ENCODE assay signal across 8 cellular contexts in the genomic region with DNA sequence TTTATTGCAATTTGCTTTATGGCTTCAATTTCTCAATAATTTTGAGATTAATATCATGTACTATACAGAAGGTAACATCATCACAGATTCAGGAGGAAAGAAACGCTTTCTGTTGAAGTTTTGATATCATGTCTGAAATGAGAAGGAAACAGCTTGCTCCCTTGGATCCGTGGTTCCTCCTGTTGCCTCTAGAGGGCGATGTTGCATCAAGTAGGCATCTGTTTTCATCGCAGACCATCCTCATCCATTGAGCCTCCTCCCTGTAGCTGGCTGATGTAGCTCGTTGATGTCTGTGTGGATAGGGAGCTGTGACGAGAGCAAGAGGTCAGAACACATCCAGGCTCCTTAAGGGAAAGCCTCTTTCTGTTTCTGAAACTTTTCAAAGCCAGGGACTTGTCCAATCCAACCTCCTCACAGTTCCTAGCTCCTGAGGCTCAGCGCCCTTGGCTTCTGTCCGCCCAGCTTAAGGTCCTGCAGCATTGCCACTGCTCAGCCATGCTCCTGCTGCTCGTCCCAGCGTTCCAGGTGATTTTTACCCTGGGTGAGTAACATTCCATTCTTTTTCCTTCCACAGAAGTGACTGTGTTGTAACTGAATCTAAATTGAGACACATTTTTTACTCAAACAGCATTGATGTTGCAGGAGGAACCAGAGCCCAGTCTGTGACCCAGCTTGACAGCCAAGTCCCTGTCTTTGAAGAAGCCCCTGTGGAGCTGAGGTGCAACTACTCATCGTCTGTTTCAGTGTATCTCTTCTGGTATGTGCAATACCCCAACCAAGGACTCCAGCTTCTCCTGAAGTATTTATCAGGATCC.
DNase-seq lines count a peak whose midpoint lies in the region; ATAC-seq and TF ChIP-seq lines count a peak whose summit lies in the region.

No MANE protein-coding gene starts in this region.

- H3K4me3 Mint-ChIP-seq in Caco-2 (ENCODE audit: unreplicated experiment): no peak overlapping the region

- H3K27ac ChIP-seq in Peyer's patch: no peak overlapping the region

- peak; percentile 76 to 78 for TF ChIP-seq CTCF in Caco-2 (IDR thresholded peaks at IDR 0.05; ENCODE audit: insufficient read depth in 1 of 2, low read depth in 1 of 2, low read length in 1 of 2, severe bottlenecking in 1 of 2, unreplicated experiment in 1 of 2)
- peak; percentile 15 to 60 (median 40) for TF ChIP-seq CTCF in Peyer's patch (IDR thresholded peaks at IDR 0.05)

- no peak for TF ChIP-seq POLR2A in Peyer's patch (IDR thresholded peaks at IDR 0.05)

- POLR2A ChIA-PET in Caco-2 (lab: Charles Lee): no interaction called here

- peak; percentile 45 to 61 for DNase-seq in Caco-2
- DNase-seq in Peyer's patch: peak in 2 of 3 donors; percentile 45 to 67
- peak; percentile 74 for DNase-seq in activated effector memory CD4-positive, alpha-beta T cell treated with anti-CD3 and anti-CD28 coated beads, Interleukin-2, amount 50 U/mL, for 16 hours
- DNase-seq in left cardiac atrium: peak; percentile 26
- DNase-seq in stimulated activated CD4-positive, alpha-beta T cell treated with anti-CD3 and anti-CD28 coated beads, Interleukin-15, amount 100 ng/mL, for 24 hours: peak; percentile 55
- DNase-seq in NCI-H128 (lab: John Stamatoyannopoulos, UW; ENCODE audit: unreplicated experiment): no peak

- H3K27me3 ChIP-seq in Caco-2 (replicated peaks; ENCODE audit: control insufficient read depth, insufficient read depth, low read length) (no peaks in the 10 kb centered on the region), Peyer's patch (no peaks in the 10 kb centered on the region)

- H3K9me3 ChIP-seq in Caco-2: no peaks in the 10 kb centered on the region
- no peaks in the 10 kb centered on the region for H3K9me3 ChIP-seq in Peyer's patch

- CTCF ChIA-PET in Caco-2 (lab: Charles Lee): interaction anchor here (0.6 to 1.8 kb wide), 12 partner anchors 10 to 859 kb away, joined by 3 to 9 read pairs (median 3); no protein-coding TSS in a partner anchor

- H3K36me3 ChIP-seq in Caco-2 (ENCODE audit: control insufficient read depth, insufficient read depth, low read length) (no peaks in the 10 kb centered on the region), Peyer's patch (no peaks in the 10 kb centered on the region)

- H3K4me1 Mint-ChIP-seq in Caco-2 (ENCODE audit: low read depth, unreplicated experiment): no peaks in the 10 kb centered on the region

- H3K36me3 Mint-ChIP-seq in Caco-2 (ENCODE audit: insufficient read depth, unreplicated experiment): no peaks in the 10 kb centered on the region

- no peak overlapping the region for H3K4me3 ChIP-seq in Caco-2 (ENCODE audit: low read depth, low read length)
- no peak overlapping the region for H3K4me3 ChIP-seq in Peyer's patch

- H3K9me3 Mint-ChIP-seq in Caco-2 (ENCODE audit: unreplicated experiment): no peaks in the 10 kb centered on the region

- peak; percentile 61 for ATAC-seq in GM21723 (IDR thresholded peaks at IDR 0.05; ENCODE audit: unreplicated experiment)
- ATAC-seq in left cardiac atrium: no peak
- ATAC-seq in GM18861 (IDR thresholded peaks at IDR 0.05; ENCODE audit: unreplicated experiment): no peak

- H3K27ac Mint-ChIP-seq in Caco-2 (ENCODE audit: unreplicated experiment): no peak overlapping the region

- H3K4me1 ChIP-seq in Caco-2 (no peaks in the 10 kb centered on the region), Peyer's patch (no peaks in the 10 kb centered on the region)

- no TSS peak for BruUV-seq in Caco-2 (replicated peaks; lab: Mats Ljungman, UMichigan)

- H3K27me3 Mint-ChIP-seq in Caco-2 (ENCODE audit: insufficient read depth, unreplicated experiment): peaks cover 13% of the 10 kb centered on the region

- intact Hi-C loops in Caco-2 (cut with micrococcal nuclease; ENCODE audit: unreplicated experiment): no loop called here
- intact Hi-C loops in left cardiac atrium (cut with DNase I): no loop called here
